ENCODE assay signal across 14 cellular contexts in the genomic region with DNA sequence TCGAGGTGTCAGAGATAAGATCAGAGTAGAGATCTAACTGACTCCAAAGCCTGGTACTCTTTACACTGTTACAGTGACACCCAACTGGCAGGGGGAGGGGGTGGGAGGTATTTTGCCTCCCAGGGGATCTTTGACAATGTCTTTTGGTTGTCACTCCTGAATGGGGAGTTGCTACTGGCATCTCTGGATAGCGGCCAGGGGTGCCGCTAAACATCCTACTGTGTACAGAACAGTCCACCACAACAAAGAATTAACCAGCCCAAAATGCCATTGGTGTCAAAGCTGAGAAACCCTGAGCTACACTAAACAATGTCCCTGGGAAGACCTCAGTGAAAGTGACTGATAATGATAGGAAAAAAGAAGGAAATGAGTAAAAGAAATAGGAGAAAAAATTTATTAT. TPM values are rescaled to one million over a fixed set of nuclear protein-coding genes. Genes with fewer than 3 reads are reported as not detected.
"Had no signal": no experiment of that assay in that cellular context is flagged by ENCODE, and none has a peak within 500 bp of the region (broad histone marks: within the 10 kb centered on the region; RNA-seq: fewer than 3 reads in every experiment).

No MANE protein-coding gene starts in this region.

- H3K9me3 ChIP-seq: ascending aorta had no signal

- H3K27ac Mint-ChIP-seq: activated naive CD8-positive, alpha-beta T cell treated with anti-CD3 and anti-CD28 coated beads, Interleukin-2, amount 10 ng/mL, durations not matched to agents 7 days and 5 days; activated T-cell treated with anti-CD3 and anti-CD28 coated beads, Interleukin-2, amount 50 U/mL, for 72 hours; naive B cell; T-helper 1 cell treated with Interleukin-12 subunit alpha and Interleukin-12 subunit beta and Interleukin-4 antibody, amounts not matched to agents 30 μg/mL and 1 μg/mL, for 36 hours had no signal

- H3K27me3 ChIP-seq: ascending aorta had no signal

- DNase-seq: activated CD4-positive, alpha-beta T cell treated with anti-CD3 and anti-CD28 coated beads, Interleukin-2, amount 50 U/mL, for 48 hours; activated CD4-positive, CD25-positive, alpha-beta regulatory T cell treated with anti-CD3 and anti-CD28 coated beads, Interleukin-2, amount 50 U/mL, for 72 hours; activated naive CD8-positive, alpha-beta T cell treated with anti-CD3 and anti-CD28 coated beads, Interleukin-2, amount 10 ng/mL, durations not matched to agents 7 days and 5 days; activated T-cell treated with anti-CD3 and anti-CD28 coated beads, Interleukin-2, amount 50 U/mL, for 72 hours; effector CD4-positive, alpha-beta T cell; islet precursor cell; midbrain; naive B cell; stimulated activated CD4-positive, alpha-beta T cell treated with anti-CD3 and anti-CD28 coated beads, Interleukin-12 subunit alpha, Interleukin-12 subunit beta, amount 100 ng/mL, for 4 hours; stimulated activated naive CD4-positive, alpha-beta T cell had no signal

- ATAC-seq: activated T-cell treated with anti-CD3 and anti-CD28 coated beads, Interleukin-2, amount 50 U/mL, for 72 hours had no signal

- H3K36me3 ChIP-seq: ascending aorta had no signal

- H3K4me1 Mint-ChIP-seq: activated naive CD8-positive, alpha-beta T cell treated with anti-CD3 and anti-CD28 coated beads, Interleukin-2, amount 10 ng/mL, durations not matched to agents 7 days and 5 days; naive B cell had no signal

- H3K4me3 Mint-ChIP-seq: activated naive CD8-positive, alpha-beta T cell treated with anti-CD3 and anti-CD28 coated beads, Interleukin-2, amount 10 ng/mL, durations not matched to agents 7 days and 5 days; activated T-cell treated with anti-CD3 and anti-CD28 coated beads, Interleukin-2, amount 50 U/mL, for 72 hours; naive B cell; T-helper 1 cell treated with Interleukin-12 subunit alpha and Interleukin-12 subunit beta and Interleukin-4 antibody, amounts not matched to agents 30 μg/mL and 1 μg/mL, for 36 hours had no signal

- H3K36me3 Mint-ChIP-seq: activated naive CD8-positive, alpha-beta T cell treated with anti-CD3 and anti-CD28 coated beads, Interleukin-2, amount 10 ng/mL, durations not matched to agents 7 days and 5 days had no signal

RNA-seq across cellular contexts. Expression of a gene that starts 3.2 kb away (rescaled TPM):
- total RNA-seq: activated T-cell treated with anti-CD3 and anti-CD28 coated beads, Interleukin-2, amount 50 U/mL, for 72 hours; endothelial cell of umbilical vein; fibroblast of lung had no signal
- polyA plus RNA-seq: endothelial cell of umbilical vein, fibroblast of lung had no signal

RNA-seq across cellular contexts. Expression of a gene that starts 37.1 kb away (rescaled TPM):
- total RNA-seq: activated naive CD8-positive, alpha-beta T cell treated with anti-CD3 and anti-CD28 coated beads, Interleukin-2, amount 10 ng/mL, durations not matched to agents 7 days and 5 days; activated T-cell treated with anti-CD3 and anti-CD28 coated beads, Interleukin-2, amount 50 U/mL, for 72 hours; endothelial cell of umbilical vein; fibroblast of lung had no signal
- polyA plus RNA-seq: endothelial cell of umbilical vein had no signal

RNA-seq across cellular contexts. Expression of a gene that starts 46.4 kb away (rescaled TPM):
- total RNA-seq: activated naive CD8-positive, alpha-beta T cell treated with anti-CD3 and anti-CD28 coated beads, Interleukin-2, amount 10 ng/mL, durations not matched to agents 7 days and 5 days; activated T-cell treated with anti-CD3 and anti-CD28 coated beads, Interleukin-2, amount 50 U/mL, for 72 hours; endothelial cell of umbilical vein; fibroblast of lung had no signal
- polyA plus RNA-seq: endothelial cell of umbilical vein had no signal
